21 cellular contexts compared by ENCODE assay signal in the genomic region with DNA sequence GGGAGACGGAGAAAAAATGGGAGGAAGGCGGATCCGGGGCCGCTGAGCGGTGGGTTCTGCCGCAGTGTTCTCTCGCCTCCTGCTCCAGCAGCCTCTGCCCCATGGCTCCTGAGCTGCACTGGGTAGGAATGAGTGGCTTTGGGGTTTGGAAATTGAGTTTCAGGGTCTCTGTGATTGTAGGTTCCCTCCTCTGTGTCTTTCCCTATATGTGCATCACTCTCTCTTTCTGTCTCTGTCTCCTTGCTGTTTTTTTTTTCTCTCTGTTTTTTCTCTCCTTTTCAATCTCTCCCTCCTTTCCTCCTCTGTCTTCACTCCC. TPM values are rescaled to one million over a fixed set of nuclear protein-coding genes. Genes with fewer than 3 reads are reported as not detected.
A peak's percentile ranks its signal among the peaks of the same experiment; 100 is the strongest.
DNase-seq lines count a peak whose midpoint lies in the region; ATAC-seq and TF ChIP-seq lines count a peak whose summit lies in the region.
"Had no signal": no experiment of that assay in that cellular context is flagged by ENCODE, and none has a peak within 500 bp of the region (broad histone marks: within the 10 kb centered on the region; RNA-seq: fewer than 3 reads in every experiment).

No MANE protein-coding gene starts in this region.

- no peaks in the 10 kb centered on the region for H3K9me3 ChIP-seq in HUES48 (ENCODE audit: control insufficient read depth, insufficient read depth, low read length)
- H3K9me3 ChIP-seq in endocrine pancreas (ENCODE audit: control insufficient read depth, low read length), result no peaks in the 10 kb centered on the region
- H3K9me3 ChIP-seq in suprapubic skin, result no peaks in the 10 kb centered on the region
- H3K9me3 ChIP-seq: tibial artery had no signal

- H3K4me3 Mint-ChIP-seq in mesothelial cell of epicardium, result peak overlapping the region; percentile 51
- H3K4me3 Mint-ChIP-seq: activated naive CD4-positive, alpha-beta T cell treated with anti-CD3 and anti-CD28 coated beads for 36 hours; CD4-positive, alpha-beta T cell had no signal

- H3K27me3 Mint-ChIP-seq in mesothelial cell of epicardium (ENCODE audit: low read depth), result peaks cover 94% of the 10 kb centered on the region

- H3K27ac Mint-ChIP-seq in mesothelial cell of epicardium, result no peak overlapping the region
- H3K27ac Mint-ChIP-seq: activated naive CD4-positive, alpha-beta T cell treated with anti-CD3 and anti-CD28 coated beads for 36 hours; CD4-positive, alpha-beta T cell; naive thymus-derived CD4-positive, alpha-beta T cell had no signal

- TF ChIP-seq EP300 in suprapubic skin (IDR thresholded peaks at IDR 0.05), result no peak

- no peak overlapping the region for H3K27ac ChIP-seq in HUES48 (ENCODE audit: low read depth, low read length)
- H3K27ac ChIP-seq in suprapubic skin, result no peak overlapping the region
- H3K27ac ChIP-seq: tibial artery had no signal

- no peak overlapping the region for H3K9ac ChIP-seq in HUES48 (ENCODE audit: low read depth, low read length)
- H3K9ac ChIP-seq in endocrine pancreas (ENCODE audit: control insufficient read depth, insufficient read depth, low read length), result peak overlapping the region; percentile 30

- TF ChIP-seq POLR2A in suprapubic skin (IDR thresholded peaks at IDR 0.05), result no peak

- H3K4me1 Mint-ChIP-seq in mesothelial cell of epicardium, result peaks cover 18% of the 10 kb centered on the region

- H3K4me3 ChIP-seq in HUES48 (ENCODE audit: low read depth, low read length) (peak overlapping the region; percentile 78), endocrine pancreas (ENCODE audit: control insufficient read depth, insufficient read depth, low read length) (peak overlapping the region; percentile 48), suprapubic skin (peak overlapping the region; percentile 23)

- H3K36me3 ChIP-seq in HUES48 (ENCODE audit: control insufficient read depth, insufficient read depth, low read length) (no peaks in the 10 kb centered on the region), endocrine pancreas (ENCODE audit: control insufficient read depth, insufficient read depth, low read length) (no peaks in the 10 kb centered on the region), suprapubic skin (no peaks in the 10 kb centered on the region)
- H3K36me3 ChIP-seq: tibial artery had no signal

- H3K27me3 ChIP-seq in HUES48 (ENCODE audit: control insufficient read depth, insufficient read depth, low read length) (peaks cover 82% of the 10 kb centered on the region), endocrine pancreas (ENCODE audit: control insufficient read depth, insufficient read depth, low read length) (no peaks in the 10 kb centered on the region), suprapubic skin (peaks cover 51% of the 10 kb centered on the region)

- H3K36me3 Mint-ChIP-seq in mesothelial cell of epicardium, result no peaks in the 10 kb centered on the region

- WGBS in suprapubic skin, result 0% methylated on average over 2 of the region's 7 CpGs

- DNase-seq in mesothelial cell of epicardium (ENCODE audit: low spot score in 2 of 2, unreplicated experiment in 2 of 2), result no peak
- DNase-seq in suprapubic skin (ENCODE audit: low spot score in 2 of 2), result no peak
- DNase-seq in NCI-H2107 treated with DMSO at 0.1 percent for 48 hours (lab: John Stamatoyannopoulos, UW; ENCODE audit: unreplicated experiment), result no peak
- no peak for DNase-seq in COLO668 (lab: John Stamatoyannopoulos, UW; ENCODE audit: unreplicated experiment)
- DNase-seq: activated CD4-positive, alpha-beta T cell treated with anti-CD3 and anti-CD28 coated beads, Interleukin-2, amount 50 U/mL, for 1 hour; activated naive CD4-positive, alpha-beta T cell treated with anti-CD3 and anti-CD28 coated beads for 36 hours; CD4-positive, alpha-beta T cell; DMS79; naive thymus-derived CD4-positive, alpha-beta T cell; NCI-H2029; stimulated activated CD4-positive, alpha-beta T cell treated with anti-CD3 and anti-CD28 coated beads, Interleukin-12 subunit alpha, Interleukin-12 subunit beta, amount 100 ng/mL, for 4 hours; SW 1271; tibial artery had no signal

- ATAC-seq in GM21576 (IDR thresholded peaks at IDR 0.05; ENCODE audit: unreplicated experiment) (no peak), HG03378 (IDR thresholded peaks at IDR 0.05; ENCODE audit: unreplicated experiment) (no peak)
- ATAC-seq: naive thymus-derived CD4-positive, alpha-beta T cell; Right ventricle myocardium inferior had no signal

- H3K4me1 ChIP-seq in HUES48 (ENCODE audit: control insufficient read depth, insufficient read depth, low read length) (peaks cover 10% of the 10 kb centered on the region; the same call in 1 of the 2 replicates), endocrine pancreas (ENCODE audit: control insufficient read depth, insufficient read depth, low read length) (no peaks in the 10 kb centered on the region), suprapubic skin (peaks cover 21% of the 10 kb centered on the region)

- no peak for TF ChIP-seq CTCF in mesothelial cell of epicardium (IDR thresholded peaks at IDR 0.05; ENCODE audit: unreplicated experiment)
- TF ChIP-seq CTCF in suprapubic skin (IDR thresholded peaks at IDR 0.05), result no peak

- H3K9me3 Mint-ChIP-seq in mesothelial cell of epicardium, result no peaks in the 10 kb centered on the region
- H3K9me3 Mint-ChIP-seq: activated naive CD4-positive, alpha-beta T cell treated with anti-CD3 and anti-CD28 coated beads for 36 hours had no signal

RNA-seq across cellular contexts. Expression of a gene that starts 1.9 kb away (rescaled TPM):
- total RNA-seq in mesothelial cell of epicardium, result 0.33 to 0.69 TPM (median 0.50 TPM) in 3 replicates
- total RNA-seq in suprapubic skin, result under 1 TPM in 2 of 4 donors, not detected in 2; 0.21 to 0.48 TPM
- total RNA-seq: activated naive CD4-positive, alpha-beta T cell treated with anti-CD3 and anti-CD28 coated beads for 36 hours; CD4-positive, alpha-beta T cell; epithelial cell of proximal tubule; lung microvascular endothelial cell; naive thymus-derived CD4-positive, alpha-beta T cell; NCI-H460; Right ventricle myocardium inferior had no signal

Comparison
In these comparisons a context has a peak if more than half of its experiments do, and no peak if none do; other contexts are left out.
1. H3K4me3 ChIP-seq: peak in every context shown above with its lines; median percentile 78 in HUES48; 48 in endocrine pancreas; 23 in suprapubic skin.